ENCODE assay signal across 8 cellular contexts in genomic region chr3:184249412-184250166, GRCh38. TPM values are rescaled to one million over a fixed set of nuclear protein-coding genes. Genes with fewer than 3 reads are reported as not detected.
DNase-seq lines count a peak whose midpoint lies in the region; ATAC-seq and TF ChIP-seq lines count a peak whose summit lies in the region.

TSS of gene EEF1AKMT4 (plus strand) at chr3:184249672. CDS start at chr3:184249695, 23 bp downstream.

- H3K79me2 ChIP-seq in SK-N-SH (ENCODE audit: insufficient read depth): peaks cover 22% of the 10 kb centered on the region
- peaks cover 22% of the 10 kb centered on the region for H3K79me2 ChIP-seq in osteoblast (ENCODE audit: insufficient read depth, low read length)

- H3K4me2 ChIP-seq in SK-N-SH (peak within 1 kb of the TSS; percentile 100), osteoblast (ENCODE audit: insufficient read depth, low read length) (peak within 1 kb of the TSS; percentile 100)

- no peaks in the 10 kb centered on the region for H3K9me2 ChIP-seq in SK-N-SH

- peak within 1 kb of the TSS; percentile 94 for H3K4me3 Mint-ChIP-seq in glutamatergic neuron (ENCODE audit: unreplicated experiment)

- H3K27ac ChIP-seq in SK-N-SH (ENCODE audit: low read depth in 2 of 2, low read length in 1 of 2) (peak within 1 kb of the TSS; percentile 88 to 94), osteoblast (ENCODE audit: low read depth, low read length) (peak within 1 kb of the TSS; percentile 95), thymus (ENCODE audit: low read depth) (peak within 1 kb of the TSS; percentile 80)

- TF ChIP-seq CTCF in GM10266 (IDR thresholded peaks at IDR 0.05; ENCODE audit: control insufficient read depth, insufficient read depth, low read depth, missing control alignments) (peak; percentile 33), SK-N-SH (IDR thresholded peaks at IDR 0.05) (peak; percentile 56), glutamatergic neuron (IDR thresholded peaks at IDR 0.05; ENCODE audit: partially characterized antibody, unreplicated experiment) (no peak), osteoblast (IDR thresholded peaks at IDR 0.05; ENCODE audit: extremely low read depth, low read depth, low read length) (peak; percentile 42)

- 2% methylated on average over 22 of the region's 54 CpGs for WGBS in SK-N-SH (ENCODE audit: low lambda C conversion rate)
- under 1% methylated on average over 54 of the region's 54 CpGs for WGBS in thymus

- ATAC-seq in HG02588 (IDR thresholded peaks at IDR 0.05; ENCODE audit: unreplicated experiment): peak; percentile 89
- peak; percentile 91 to 93 for ATAC-seq in activated naive CD4-positive, alpha-beta T cell treated with anti-CD3 and anti-CD28 coated beads, Interleukin-2, amount 50 U/mL, for 72 hours

- H3K4me1 ChIP-seq in SK-N-SH (ENCODE audit: control insufficient read depth in 1 of 2, insufficient read depth in 2 of 2, low read depth in 1 of 2, low read length in 1 of 2) (peaks cover 0 to 3% of the 10 kb centered on the region in 2 experiments; a peak in 2 of 4 replicates), osteoblast (ENCODE audit: insufficient read depth, low read length) (peaks cover 21% of the 10 kb centered on the region), thymus (ENCODE audit: control insufficient read depth, insufficient read depth, low read length) (peaks cover 9% of the 10 kb centered on the region)

- H3K27ac Mint-ChIP-seq in activated naive CD4-positive, alpha-beta T cell treated with anti-CD3 and anti-CD28 coated beads, Interleukin-2, amount 50 U/mL, for 72 hours: peak within 1 kb of the TSS; percentile 99
- peak within 1 kb of the TSS; percentile 98 for H3K27ac Mint-ChIP-seq in glutamatergic neuron (ENCODE audit: unreplicated experiment)

- H3K9me3 ChIP-seq in SK-N-SH (no peaks in the 10 kb centered on the region), osteoblast (ENCODE audit: low read depth, low read length) (no peaks in the 10 kb centered on the region), thymus (ENCODE audit: control insufficient read depth) (no peaks in the 10 kb centered on the region)

- H3K4me1 Mint-ChIP-seq in glutamatergic neuron (ENCODE audit: low read depth, unreplicated experiment): peaks cover 2% of the 10 kb centered on the region

- H3K27me3 Mint-ChIP-seq in glutamatergic neuron (ENCODE audit: unreplicated experiment): peaks cover 6% of the 10 kb centered on the region

- peaks cover 4 to 12% of the 10 kb centered on the region in 2 experiments for H3K36me3 ChIP-seq in SK-N-SH (replicated peaks in 1 of 2; ENCODE audit: control insufficient read depth in 1 of 2, insufficient read depth in 2 of 2, low read length in 1 of 2)
- H3K36me3 ChIP-seq in osteoblast (ENCODE audit: insufficient read depth, low read length): peaks cover 7% of the 10 kb centered on the region
- peaks cover 11% of the 10 kb centered on the region for H3K36me3 ChIP-seq in thymus (ENCODE audit: control insufficient read depth, insufficient read depth)

- peak within 1 kb of the TSS; percentile 82 for H3K9ac ChIP-seq in SK-N-SH

- POLR2A ChIA-PET in SK-N-SH (lab: Yijun Ruan, JAX): interaction anchor here (0.8 kb wide), 1 partner anchor 73 kb away, joined by 3 read pairs; no protein-coding TSS in a partner anchor

- H3K27me3 ChIP-seq in SK-N-SH (ENCODE audit: insufficient read depth): no peaks in the 10 kb centered on the region
- H3K27me3 ChIP-seq in osteoblast (ENCODE audit: insufficient read depth, low read length): no peaks in the 10 kb centered on the region
- no peaks in the 10 kb centered on the region for H3K27me3 ChIP-seq in thymus (ENCODE audit: control insufficient read depth, insufficient read depth)

- TF ChIP-seq RAD21 in SK-N-SH (IDR thresholded peaks at IDR 0.05; ENCODE audit: low read length): peak; percentile 49

- CTCF ChIA-PET in SK-N-SH (lab: Yijun Ruan, JAX): interaction anchor here (0.6 to 3.4 kb wide), 60 partner anchors 9 to 559 kb away, joined by 3 to 30 read pairs (median 5); partner anchors contain the start of genes ABCF3, AP2M1, CAMK2N2 and EIF2B5

- H3K4me3 ChIP-seq in SK-N-SH (ENCODE audit: low read depth in 2 of 2, low read length in 1 of 2) (peak within 1 kb of the TSS; percentile 94 to 97), osteoblast (ENCODE audit: insufficient read depth, low read length) (peak within 1 kb of the TSS; percentile 87), thymus (ENCODE audit: low read length) (peak within 1 kb of the TSS; percentile 80)

- H3F3A ChIP-seq in SK-N-SH (replicated peaks; ENCODE audit: insufficient read depth): peaks cover 10% of the 10 kb centered on the region

- TF ChIP-seq EP300 in SK-N-SH (IDR thresholded peaks at IDR 0.05; ENCODE audit: borderline replicate concordance in 1 of 2, low read depth in 1 of 2, low read length in 1 of 2): no peak

- no peaks in the 10 kb centered on the region for H3K9me3 Mint-ChIP-seq in activated naive CD4-positive, alpha-beta T cell treated with anti-CD3 and anti-CD28 coated beads, Interleukin-2, amount 50 U/mL, for 72 hours
- H3K9me3 Mint-ChIP-seq in glutamatergic neuron (ENCODE audit: unreplicated experiment): peaks cover 8% of the 10 kb centered on the region

- H4K20me1 ChIP-seq in SK-N-SH (ENCODE audit: insufficient read depth): no peaks in the 10 kb centered on the region
- H4K20me1 ChIP-seq in osteoblast (ENCODE audit: insufficient read depth, low read length): peaks cover 5% of the 10 kb centered on the region

- peak; percentile 99 for DNase-seq in GM10266 (ENCODE audit: extremely low spot score)
- peak; percentile 81 for DNase-seq in NCI-H1048 (lab: John Stamatoyannopoulos, UW)
- peak; percentile 94 for DNase-seq in SK-N-SH
- DNase-seq in activated naive CD4-positive, alpha-beta T cell treated with anti-CD3 and anti-CD28 coated beads, Interleukin-2, amount 50 U/mL, for 72 hours (ENCODE audit: low spot score in 2 of 2): peak; percentile 94 to 96
- DNase-seq in glutamatergic neuron: peak; percentile 96
- DNase-seq in osteoblast (ENCODE audit: insufficient read length, low spot score, missing footprints): peak; percentile 99

- H2AFZ ChIP-seq in SK-N-SH (ENCODE audit: low read depth) (peak within 1 kb of the TSS; percentile 99), osteoblast (ENCODE audit: low read length) (peak within 1 kb of the TSS; percentile 100)

- peaks cover 0 to 13% of the 10 kb centered on the region in 2 donors for H3K36me3 Mint-ChIP-seq in activated naive CD4-positive, alpha-beta T cell treated with anti-CD3 and anti-CD28 coated beads, Interleukin-2, amount 50 U/mL, for 72 hours
- peaks cover 4% of the 10 kb centered on the region for H3K36me3 Mint-ChIP-seq in glutamatergic neuron (ENCODE audit: unreplicated experiment)

TF ChIP-seq in SK-N-SH, 30 proteins besides CTCF, POLR2A, EP300 and RAD21 (continues in another document):
- TF ChIP-seq FOXM1 (IDR thresholded peaks at IDR 0.05; ENCODE audit: low read depth): no peak
- no peak for TF ChIP-seq NFIC (IDR thresholded peaks at IDR 0.05; ENCODE audit: borderline replicate concordance)
- no peak for TF ChIP-seq FOSL2 (IDR thresholded peaks at IDR 0.05; ENCODE audit: borderline replicate concordance, low read depth)
- peak; percentile 59; the same call in 1 of the 2 replicates for TF ChIP-seq TAF1 (IDR thresholded peaks at IDR 0.05; ENCODE audit: borderline replicate concordance, low read depth, low read length)
- TF ChIP-seq MXI1 (IDR thresholded peaks at IDR 0.05; ENCODE audit: low read depth, low read length): peak; percentile 100
- TF ChIP-seq SIN3A (IDR thresholded peaks at IDR 0.05; ENCODE audit: borderline replicate concordance, low read depth, low read length): peak; percentile 94
- peak; percentile 60; the same call in 1 of the 2 replicates for TF ChIP-seq YY1 (IDR thresholded peaks at IDR 0.05; ENCODE audit: low read depth)
- TF ChIP-seq EZH2phosphoT487 (IDR thresholded peaks at IDR 0.05; ENCODE audit: borderline replicate concordance, low read depth): no peak
- peak; percentile 81 for TF ChIP-seq GABPA (IDR thresholded peaks at IDR 0.05; ENCODE audit: low read depth)
- no peak for TF ChIP-seq TEAD4 (IDR thresholded peaks at IDR 0.05; ENCODE audit: borderline replicate concordance, insufficient read depth)
- no peak for TF ChIP-seq GATA2 (CRISPR knock-in tag; IDR thresholded peaks at IDR 0.05)
- TF ChIP-seq FOXJ3 (CRISPR knock-in tag; IDR thresholded peaks at IDR 0.05): no peak
- TF ChIP-seq RFX5 (IDR thresholded peaks at IDR 0.05; ENCODE audit: low read length): no peak
- TF ChIP-seq, protein P1, sequence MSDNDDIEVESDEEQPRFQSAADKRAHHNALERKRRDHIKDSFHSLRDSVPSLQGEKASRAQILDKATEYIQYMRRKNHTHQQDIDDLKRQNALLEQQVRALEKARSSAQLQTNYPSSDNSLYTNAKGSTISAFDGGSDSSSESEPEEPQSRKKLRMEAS (IDR thresholded peaks at IDR 0.05; ENCODE audit: low read depth): peak; percentile 99
- TF ChIP-seq CHD2 (IDR thresholded peaks at IDR 0.05; ENCODE audit: low read length, partially characterized antibody): peak; percentile 65
- TF ChIP-seq, protein P2, sequence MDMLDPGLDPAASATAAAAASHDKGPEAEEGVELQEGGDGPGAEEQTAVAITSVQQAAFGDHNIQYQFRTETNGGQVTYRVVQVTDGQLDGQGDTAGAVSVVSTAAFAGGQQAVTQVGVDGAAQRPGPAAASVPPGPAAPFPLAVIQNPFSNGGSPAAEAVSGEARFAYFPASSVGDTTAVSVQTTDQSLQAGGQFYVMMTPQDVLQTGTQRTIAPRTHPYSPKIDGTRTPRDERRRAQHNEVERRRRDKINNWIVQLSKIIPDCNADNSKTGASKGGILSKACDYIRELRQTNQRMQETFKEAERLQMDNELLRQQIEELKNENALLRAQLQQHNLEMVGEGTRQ (IDR thresholded peaks at IDR 0.05; ENCODE audit: borderline replicate concordance, low read depth, low read length): no peak
- no peak for TF ChIP-seq NRF1 (IDR thresholded peaks at IDR 0.05; ENCODE audit: low read depth, low read length)
- no peak for TF ChIP-seq RCOR1 (IDR thresholded peaks at IDR 0.05; ENCODE audit: low read length)
- peak; percentile 22; the same call in 1 of the 2 replicates for TF ChIP-seq SMC3 (IDR thresholded peaks at IDR 0.05; ENCODE audit: low read depth, low read length)
- TF ChIP-seq TCF12 (IDR thresholded peaks at IDR 0.05): peak; percentile 40

RNA-seq across cellular contexts. Expression of gene EEF1AKMT4, which starts in this region (rescaled TPM):
- polyA plus RNA-seq in SK-N-SH (2012; rRNA removed): 7.2 and 9.3 TPM in 2 replicates
- polyA plus RNA-seq in SK-N-SH (2012; cell fraction: cytosol; rRNA removed): 6.1 and 7.2 TPM in 2 replicates
- 3.6 and 4.6 TPM in 2 replicates for polyA plus RNA-seq in SK-N-SH (2012; cell fraction: nucleus; rRNA removed)
- total RNA-seq in activated naive CD4-positive, alpha-beta T cell treated with anti-CD3 and anti-CD28 coated beads, Interleukin-2, amount 50 U/mL, for 72 hours: 1 to 10 TPM; 8.3 to 9.9 TPM
- total RNA-seq in glutamatergic neuron (ENCODE audit: unreplicated experiment): 1.7 TPM
- total RNA-seq in osteoblast: 2.7 and 3.3 TPM in 2 replicates
- polyA plus RNA-seq in thymus: 2.9 TPM

Comparison
In these comparisons a context has a peak if more than half of its experiments do, and no peak if none do; other contexts are left out.
1. Peak in every context shown above with its lines: DNase-seq, ATAC-seq, H3K4me3 ChIP-seq and H3K27ac ChIP-seq.